Comparison of ENCODE assay signal across 26 cellular contexts in the genomic region with DNA sequence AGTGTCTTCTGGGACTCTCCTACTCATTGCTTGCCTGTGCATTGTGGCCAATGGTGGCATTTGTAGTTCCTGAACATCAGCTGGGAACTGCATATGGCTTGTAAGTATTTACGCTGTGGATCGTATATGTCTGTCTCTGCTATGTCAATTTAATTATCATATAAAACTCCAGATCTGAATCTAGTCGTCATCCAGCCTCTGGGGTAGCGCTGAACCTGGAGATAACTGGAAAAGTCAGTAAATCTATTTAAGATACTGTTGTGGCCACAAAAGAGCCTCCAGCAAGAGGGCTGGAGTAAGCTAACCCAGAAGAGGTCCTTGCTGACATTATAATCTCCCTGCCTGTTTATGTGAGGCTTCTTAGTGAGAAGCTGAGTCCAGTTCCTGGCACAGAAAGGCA.
"Had no signal": no experiment of that assay in that cellular context is flagged by ENCODE, and none has a peak within 500 bp of the region (broad histone marks: within the 10 kb centered on the region; RNA-seq: fewer than 3 reads in every experiment).

No MANE protein-coding gene starts in this region.

- H3K27me3 Mint-ChIP-seq: dendritic cell treated with granulocyte-macrophage colony-stimulating factor and Interleukin-4, amounts not matched to agents 40 ng/mL and 50 ng/mL, for 4 days; effector memory CD8-positive, alpha-beta T cell had no signal

- H3K4me2 ChIP-seq: hepatocyte had no signal

- DNase-seq: colonic mucosa; cortex of kidney; dermis blood vessel endothelial cell; dorsolateral prefrontal cortex; effector CD4-positive, alpha-beta T cell; effector CD8-positive, alpha-beta T cell; effector memory CD4-positive, alpha-beta T cell; effector memory CD8-positive, alpha-beta T cell; endodermal cell; erythroblast; esophagus squamous epithelium; foreskin fibroblast; foreskin keratinocyte; foreskin melanocyte; gastrocnemius medialis; glutamatergic neuron; head of caudate nucleus; heart left ventricle; heart right ventricle had no signal

- H3K4me3 Mint-ChIP-seq: dendritic cell treated with granulocyte-macrophage colony-stimulating factor and Interleukin-4, amounts not matched to agents 40 ng/mL and 50 ng/mL, for 4 days; effector memory CD8-positive, alpha-beta T cell; endodermal cell had no signal

- H3K9me3 ChIP-seq: colonic mucosa, esophagus muscularis mucosa, esophagus squamous epithelium, gastrocnemius medialis, gastroesophageal sphincter, heart left ventricle, heart right ventricle had no signal

- H3K27ac Mint-ChIP-seq: dendritic cell treated with granulocyte-macrophage colony-stimulating factor and Interleukin-4, amounts not matched to agents 40 ng/mL and 50 ng/mL, for 4 days; effector memory CD8-positive, alpha-beta T cell; endodermal cell had no signal

- H3K27ac ChIP-seq: colonic mucosa, coronary artery, dorsolateral prefrontal cortex, epithelial cell of prostate, esophagus muscularis mucosa, esophagus squamous epithelium, foreskin keratinocyte, gastrocnemius medialis, gastroesophageal sphincter, heart left ventricle, heart right ventricle, hepatocyte had no signal

- ATAC-seq: effector memory CD8-positive, alpha-beta T cell; esophagus mucosa; foreskin keratinocyte; gastrocnemius medialis; gastroesophageal sphincter; heart left ventricle; heart right ventricle had no signal

- H3K27me3 ChIP-seq: colonic mucosa, dorsolateral prefrontal cortex, esophagus muscularis mucosa, esophagus squamous epithelium, foreskin keratinocyte, gastrocnemius medialis, gastroesophageal sphincter, heart left ventricle, heart right ventricle, hepatocyte had no signal

- H3K4me1 ChIP-seq: colonic mucosa, esophagus muscularis mucosa, esophagus squamous epithelium, foreskin keratinocyte, gastrocnemius medialis, gastroesophageal sphincter had no signal

- H3K9me3 Mint-ChIP-seq: dendritic cell treated with granulocyte-macrophage colony-stimulating factor and Interleukin-4, amounts not matched to agents 40 ng/mL and 50 ng/mL, for 4 days; effector memory CD8-positive, alpha-beta T cell; endodermal cell had no signal

- H3K4me3 ChIP-seq: colonic mucosa, coronary artery, dorsolateral prefrontal cortex, esophagus muscularis mucosa, esophagus squamous epithelium, gastrocnemius medialis, gastroesophageal sphincter, heart left ventricle, heart right ventricle, hepatocyte had no signal

- H3K4me1 Mint-ChIP-seq: endodermal cell had no signal

- H2AFZ ChIP-seq: hepatocyte had no signal

- H3K79me2 ChIP-seq: hepatocyte had no signal
